Comparison of ENCODE assay signal across 1 cellular context in the genomic region with DNA sequence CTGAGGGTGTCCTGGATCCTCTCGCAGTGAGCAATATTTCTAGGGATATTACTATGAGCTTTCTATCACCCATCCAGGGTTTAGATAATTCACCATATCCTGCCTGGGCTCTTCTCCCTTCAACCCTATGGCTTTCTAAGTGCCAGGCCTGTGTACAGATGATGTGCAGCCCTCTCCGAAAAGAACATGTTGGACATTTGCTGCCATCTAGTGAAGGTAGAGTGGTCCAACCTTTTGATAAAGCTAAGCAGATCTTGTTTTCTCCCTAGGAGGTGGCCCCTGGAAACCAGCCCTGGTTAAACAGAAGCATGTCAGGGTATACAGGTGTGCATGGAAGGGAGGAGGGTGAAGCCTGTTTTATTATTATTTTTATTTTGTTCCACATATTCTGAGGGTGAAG.
TF ChIP-seq lines count a peak whose summit lies in the region.

No MANE protein-coding gene starts in this region.

TF ChIP-seq in GM23338, 12 proteins besides CTCF, POLR2A, EP300 and RAD21 (continued from another document):
- TF ChIP-seq, protein P1, sequence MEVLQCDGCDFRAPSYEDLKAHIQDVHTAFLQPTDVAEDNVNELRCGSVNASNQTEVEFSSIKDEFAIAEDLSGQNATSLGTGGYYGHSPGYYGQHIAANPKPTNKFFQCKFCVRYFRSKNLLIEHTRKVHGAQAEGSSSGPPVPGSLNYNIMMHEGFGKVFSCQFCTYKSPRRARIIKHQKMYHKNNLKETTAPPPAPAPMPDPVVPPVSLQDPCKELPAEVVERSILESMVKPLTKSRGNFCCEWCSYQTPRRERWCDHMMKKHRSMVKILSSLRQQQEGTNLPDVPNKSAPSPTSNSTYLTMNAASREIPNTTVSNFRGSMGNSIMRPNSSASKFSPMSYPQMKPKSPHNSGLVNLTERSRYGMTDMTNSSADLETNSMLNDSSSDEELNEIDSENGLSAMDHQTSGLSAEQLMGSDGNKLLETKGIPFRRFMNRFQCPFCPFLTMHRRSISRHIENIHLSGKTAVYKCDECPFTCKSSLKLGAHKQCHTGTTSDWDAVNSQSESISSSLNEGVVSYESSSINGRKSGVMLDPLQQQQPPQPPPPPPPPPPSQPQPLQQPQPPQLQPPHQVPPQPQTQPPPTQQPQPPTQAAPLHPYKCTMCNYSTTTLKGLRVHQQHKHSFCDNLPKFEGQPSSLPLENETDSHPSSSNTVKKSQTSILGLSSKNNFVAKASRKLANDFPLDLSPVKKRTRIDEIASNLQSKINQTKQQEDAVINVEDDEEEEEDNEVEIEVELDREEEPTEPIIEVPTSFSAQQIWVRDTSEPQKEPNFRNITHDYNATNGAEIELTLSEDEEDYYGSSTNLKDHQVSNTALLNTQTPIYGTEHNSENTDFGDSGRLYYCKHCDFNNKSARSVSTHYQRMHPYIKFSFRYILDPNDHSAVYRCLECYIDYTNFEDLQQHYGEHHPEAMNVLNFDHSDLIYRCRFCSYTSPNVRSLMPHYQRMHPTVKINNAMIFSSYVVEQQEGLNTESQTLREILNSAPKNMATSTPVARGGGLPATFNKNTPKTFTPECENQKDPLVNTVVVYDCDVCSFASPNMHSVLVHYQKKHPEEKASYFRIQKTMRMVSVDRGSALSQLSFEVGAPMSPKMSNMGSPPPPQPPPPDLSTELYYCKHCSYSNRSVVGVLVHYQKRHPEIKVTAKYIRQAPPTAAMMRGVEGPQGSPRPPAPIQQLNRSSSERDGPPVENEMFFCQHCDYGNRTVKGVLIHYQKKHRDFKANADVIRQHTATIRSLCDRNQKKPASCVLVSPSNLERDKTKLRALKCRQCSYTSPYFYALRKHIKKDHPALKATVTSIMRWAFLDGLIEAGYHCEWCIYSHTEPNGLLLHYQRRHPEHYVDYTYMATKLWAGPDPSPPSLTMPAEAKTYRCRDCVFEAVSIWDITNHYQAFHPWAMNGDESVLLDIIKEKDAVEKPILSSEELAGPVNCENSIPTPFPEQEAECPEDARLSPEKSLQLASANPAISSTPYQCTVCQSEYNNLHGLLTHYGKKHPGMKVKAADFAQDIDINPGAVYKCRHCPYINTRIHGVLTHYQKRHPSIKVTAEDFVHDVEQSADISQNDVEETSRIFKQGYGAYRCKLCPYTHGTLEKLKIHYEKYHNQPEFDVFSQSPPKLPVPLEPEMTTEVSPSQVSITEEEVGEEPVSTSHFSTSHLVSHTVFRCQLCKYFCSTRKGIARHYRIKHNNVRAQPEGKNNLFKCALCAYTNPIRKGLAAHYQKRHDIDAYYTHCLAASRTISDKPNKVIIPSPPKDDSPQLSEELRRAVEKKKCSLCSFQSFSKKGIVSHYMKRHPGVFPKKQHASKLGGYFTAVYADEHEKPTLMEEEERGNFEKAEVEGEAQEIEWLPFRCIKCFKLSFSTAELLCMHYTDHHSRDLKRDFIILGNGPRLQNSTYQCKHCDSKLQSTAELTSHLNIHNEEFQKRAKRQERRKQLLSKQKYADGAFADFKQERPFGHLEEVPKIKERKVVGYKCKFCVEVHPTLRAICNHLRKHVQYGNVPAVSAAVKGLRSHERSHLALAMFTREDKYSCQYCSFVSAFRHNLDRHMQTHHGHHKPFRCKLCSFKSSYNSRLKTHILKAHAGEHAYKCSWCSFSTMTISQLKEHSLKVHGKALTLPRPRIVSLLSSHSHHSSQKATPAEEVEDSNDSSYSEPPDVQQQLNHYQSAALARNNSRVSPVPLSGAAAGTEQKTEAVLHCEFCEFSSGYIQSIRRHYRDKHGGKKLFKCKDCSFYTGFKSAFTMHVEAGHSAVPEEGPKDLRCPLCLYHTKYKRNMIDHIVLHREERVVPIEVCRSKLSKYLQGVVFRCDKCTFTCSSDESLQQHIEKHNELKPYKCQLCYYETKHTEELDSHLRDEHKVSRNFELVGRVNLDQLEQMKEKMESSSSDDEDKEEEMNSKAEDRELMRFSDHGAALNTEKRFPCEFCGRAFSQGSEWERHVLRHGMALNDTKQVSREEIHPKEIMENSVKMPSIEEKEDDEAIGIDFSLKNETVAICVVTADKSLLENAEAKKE (CRISPR knock-in tag; IDR thresholded peaks at IDR 0.05) = no peak
- TF ChIP-seq ZNF114 (CRISPR knock-in tag; IDR thresholded peaks at IDR 0.05) (no peak), POLR2AphosphoS5 (IDR thresholded peaks at IDR 0.05; ENCODE audit: low read depth) (no peak)
